Comparison of ENCODE assay signal across 1 cellular context in the genomic region with DNA sequence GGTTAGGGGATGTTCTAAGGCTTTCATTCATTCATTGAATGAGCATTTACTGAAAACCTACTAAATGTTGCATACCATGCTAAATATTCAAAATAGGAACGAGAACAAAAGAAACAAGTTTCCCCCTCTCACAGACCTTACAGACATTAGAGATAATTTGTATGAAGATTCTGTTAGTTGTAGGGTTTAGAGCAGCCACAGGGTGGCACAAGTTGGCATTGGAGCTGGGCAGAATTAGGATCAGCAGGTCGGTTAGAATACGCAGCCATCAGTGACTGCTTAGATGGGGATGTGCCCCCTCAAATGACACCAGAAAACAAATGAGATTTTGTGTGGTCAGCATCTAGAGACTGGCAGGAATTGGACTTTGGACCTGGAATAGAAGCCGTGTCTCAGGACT.
TF ChIP-seq lines count a peak whose summit lies in the region.

No MANE protein-coding gene starts in this region.

TF ChIP-seq in GM23338, 12 proteins besides CTCF, POLR2A, EP300 and RAD21 (continued from another document):
- TF ChIP-seq ZNF331 (CRISPR knock-in tag; IDR thresholded peaks at IDR 0.05; ENCODE audit: low read depth), result 0 out of 2 replicates have a peak, but pooled peaks have one; percentile 19
- TF ChIP-seq, protein P1, sequence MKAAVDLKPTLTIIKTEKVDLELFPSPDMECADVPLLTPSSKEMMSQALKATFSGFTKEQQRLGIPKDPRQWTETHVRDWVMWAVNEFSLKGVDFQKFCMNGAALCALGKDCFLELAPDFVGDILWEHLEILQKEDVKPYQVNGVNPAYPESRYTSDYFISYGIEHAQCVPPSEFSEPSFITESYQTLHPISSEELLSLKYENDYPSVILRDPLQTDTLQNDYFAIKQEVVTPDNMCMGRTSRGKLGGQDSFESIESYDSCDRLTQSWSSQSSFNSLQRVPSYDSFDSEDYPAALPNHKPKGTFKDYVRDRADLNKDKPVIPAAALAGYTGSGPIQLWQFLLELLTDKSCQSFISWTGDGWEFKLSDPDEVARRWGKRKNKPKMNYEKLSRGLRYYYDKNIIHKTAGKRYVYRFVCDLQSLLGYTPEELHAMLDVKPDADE (IDR thresholded peaks at IDR 0.05), result no peak
